ENCODE assay signal across 8 cellular contexts in the genomic region with DNA sequence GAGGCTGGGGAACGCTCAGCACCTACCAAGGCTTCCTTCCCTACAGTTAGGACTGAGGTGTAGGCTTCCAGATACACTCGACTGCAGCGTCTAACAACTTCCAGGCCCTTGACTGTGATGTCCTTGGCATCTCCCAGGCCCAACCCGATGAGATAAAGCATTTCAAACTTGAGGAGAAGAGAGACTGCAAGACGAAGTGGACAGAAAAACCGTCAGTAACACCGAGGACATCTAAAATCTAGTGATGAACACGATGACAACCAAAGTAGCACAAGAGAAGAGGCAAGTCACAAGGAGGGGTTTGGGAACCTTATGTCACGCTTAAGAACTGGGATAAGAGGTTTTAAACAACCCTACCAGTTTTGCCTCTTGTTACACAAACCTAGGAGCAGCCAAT. TPM values are rescaled to one million over a fixed set of nuclear protein-coding genes. Genes with fewer than 3 reads are reported as not detected.
DNase-seq lines count a peak whose midpoint lies in the region; ATAC-seq, FAIRE-seq and TF ChIP-seq lines count a peak whose summit lies in the region.

No MANE protein-coding gene starts in this region.

- POLR2A ChIA-PET in activated CD8-positive, alpha-beta T cell treated with anti-CD3 and anti-CD28 coated beads for 36 hours (lab: Charles Lee): interaction anchor here (0.7 to 1.5 kb wide), 6 partner anchors 10 to 264 kb away, joined by 3 to 5 read pairs (median 3); no protein-coding TSS in a partner anchor

- intact Hi-C loops in activated CD8-positive, alpha-beta T cell treated with anti-CD3 and anti-CD28 coated beads for 36 hours (cut with micrococcal nuclease): loop anchor here (5.0 to 10.0 kb wide), 4 partner anchors 47 to 217 kb away; no protein-coding TSS in a partner anchor

- DNase-seq in DMS 273 treated with DMSO at 0.1 percent for 48 hours (lab: John Stamatoyannopoulos, UW): peak; percentile 1
- peak; percentile 5 for DNase-seq in HTR-8/SVneo (ENCODE audit: insufficient read length, low spot score)
- DNase-seq in activated CD8-positive, alpha-beta T cell treated with anti-CD3 and anti-CD28 coated beads for 36 hours: no peak
- no peak for DNase-seq in fibroblast of villous mesenchyme (ENCODE audit: low read depth)
- no peak for DNase-seq in omental fat pad (ENCODE audit: low spot score)
- no peak for DNase-seq in NCI-H1048 (lab: John Stamatoyannopoulos, UW)
- no peak for DNase-seq in NCI-H128 (lab: John Stamatoyannopoulos, UW; ENCODE audit: unreplicated experiment)

- peaks cover under 1% of the 10 kb centered on the region for H3K9me3 Mint-ChIP-seq in activated CD8-positive, alpha-beta T cell treated with anti-CD3 and anti-CD28 coated beads for 36 hours

- peaks cover 64% of the 10 kb centered on the region for H3K4me1 Mint-ChIP-seq in activated CD8-positive, alpha-beta T cell treated with anti-CD3 and anti-CD28 coated beads for 36 hours (ENCODE audit: low read depth)

- peaks cover 70% of the 10 kb centered on the region for H3K36me3 Mint-ChIP-seq in activated CD8-positive, alpha-beta T cell treated with anti-CD3 and anti-CD28 coated beads for 36 hours (ENCODE audit: low read depth)

- ATAC-seq in GM21526 (IDR thresholded peaks at IDR 0.05; ENCODE audit: low FRiP score, unreplicated experiment): peak; percentile 27
- ATAC-seq in activated CD8-positive, alpha-beta T cell treated with anti-CD3 and anti-CD28 coated beads for 36 hours: peak; percentile 35
- peak; percentile 58 for ATAC-seq in omental fat pad (ENCODE audit: low FRiP score)

- peak overlapping the region; percentile 86 for H3K4me3 ChIP-seq in fibroblast of villous mesenchyme (ENCODE audit: low read depth, low read length)

- no peak for FAIRE-seq in HTR-8/SVneo (lab: Jason Lieb, UNC)

- H3K27ac Mint-ChIP-seq in activated CD8-positive, alpha-beta T cell treated with anti-CD3 and anti-CD28 coated beads for 36 hours: peak overlapping the region; percentile 97

- no peaks in the 10 kb centered on the region for H3K27me3 Mint-ChIP-seq in activated CD8-positive, alpha-beta T cell treated with anti-CD3 and anti-CD28 coated beads for 36 hours

- no peak for TF ChIP-seq CTCF in activated CD8-positive, alpha-beta T cell treated with anti-CD3 and anti-CD28 coated beads for 36 hours (IDR thresholded peaks at IDR 0.05)
- TF ChIP-seq CTCF in fibroblast of villous mesenchyme (IDR thresholded peaks at IDR 0.05; ENCODE audit: insufficient read depth, low read depth, low read length) (no peak), omental fat pad (IDR thresholded peaks at IDR 0.05) (no peak)

- peak overlapping the region; percentile 99 for H3K4me3 Mint-ChIP-seq in activated CD8-positive, alpha-beta T cell treated with anti-CD3 and anti-CD28 coated beads for 36 hours

- CTCF ChIA-PET in activated CD8-positive, alpha-beta T cell treated with anti-CD3 and anti-CD28 coated beads for 36 hours (lab: Charles Lee): interaction anchor here (0.6 to 1.8 kb wide), 7 partner anchors 92 to 332 kb away, joined by 3 to 5 read pairs (median 3); no protein-coding TSS in a partner anchor

RNA-seq across cellular contexts. Expression of gene DPH5, which starts 0.3 kb away (rescaled TPM):
- 10 to 100 TPM; 77.3 to 77.4 TPM for total RNA-seq in activated CD8-positive, alpha-beta T cell treated with anti-CD3 and anti-CD28 coated beads for 36 hours
- total RNA-seq in fibroblast of villous mesenchyme (27.7 and 32.0 TPM in 2 replicates), omental fat pad (10 to 100 TPM in 3 of 4 donors, 1 to 10 TPM in 1; 8.8 to 35.3 (median 15.8) TPM)

Comparison
In these comparisons a context has a peak if more than half of its experiments do, and no peak if none do; other contexts are left out.
1. DNase-seq: peak in DMS 273 treated with DMSO at 0.1 percent for 48 hours (single experiment) and HTR-8/SVneo (single experiment); none in activated CD8-positive, alpha-beta T cell treated with anti-CD3 and anti-CD28 coated beads for 36 hours (single experiment), fibroblast of villous mesenchyme (single experiment), omental fat pad (single experiment), NCI-H1048 (single experiment) and NCI-H128 (single experiment).
2. Peak in every context shown above with its lines, with median percentiles within 50 percentile points of each other: ATAC-seq.